Comparison of ENCODE assay signal across 2 cellular contexts in genomic region chr7:73354787-73355186, GRCh38.
TF ChIP-seq lines count a peak whose summit lies in the region.

No MANE protein-coding gene starts in this region.

TF ChIP-seq in GM23338, 12 proteins besides CTCF, POLR2A, EP300 and RAD21:
- TF ChIP-seq, protein P1, sequence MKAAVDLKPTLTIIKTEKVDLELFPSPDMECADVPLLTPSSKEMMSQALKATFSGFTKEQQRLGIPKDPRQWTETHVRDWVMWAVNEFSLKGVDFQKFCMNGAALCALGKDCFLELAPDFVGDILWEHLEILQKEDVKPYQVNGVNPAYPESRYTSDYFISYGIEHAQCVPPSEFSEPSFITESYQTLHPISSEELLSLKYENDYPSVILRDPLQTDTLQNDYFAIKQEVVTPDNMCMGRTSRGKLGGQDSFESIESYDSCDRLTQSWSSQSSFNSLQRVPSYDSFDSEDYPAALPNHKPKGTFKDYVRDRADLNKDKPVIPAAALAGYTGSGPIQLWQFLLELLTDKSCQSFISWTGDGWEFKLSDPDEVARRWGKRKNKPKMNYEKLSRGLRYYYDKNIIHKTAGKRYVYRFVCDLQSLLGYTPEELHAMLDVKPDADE (IDR thresholded peaks at IDR 0.05): no peak
- TF ChIP-seq STAT1 (IDR thresholded peaks at IDR 0.05; ENCODE audit: unreplicated experiment) (no peak), NANOG (IDR thresholded peaks at IDR 0.05; ENCODE audit: borderline replicate concordance) (no peak), POLR2AphosphoS5 (IDR thresholded peaks at IDR 0.05; ENCODE audit: low read depth) (no peak), ZNF114 (CRISPR knock-in tag; IDR thresholded peaks at IDR 0.05) (no peak), EZH2phosphoT487 (IDR thresholded peaks at IDR 0.05; ENCODE audit: unreplicated experiment) (no peak), EZH2 (IDR thresholded peaks at IDR 0.05; ENCODE audit: low read depth, unreplicated experiment) (no peak), JUNB (IDR thresholded peaks at IDR 0.05; ENCODE audit: unreplicated experiment) (no peak), ZNF331 (CRISPR knock-in tag; IDR thresholded peaks at IDR 0.05; ENCODE audit: low read depth) (no peak), CREB1 (CRISPR knock-in tag; IDR thresholded peaks at IDR 0.05; ENCODE audit: low read depth) (no peak)
- TF ChIP-seq, protein P2, sequence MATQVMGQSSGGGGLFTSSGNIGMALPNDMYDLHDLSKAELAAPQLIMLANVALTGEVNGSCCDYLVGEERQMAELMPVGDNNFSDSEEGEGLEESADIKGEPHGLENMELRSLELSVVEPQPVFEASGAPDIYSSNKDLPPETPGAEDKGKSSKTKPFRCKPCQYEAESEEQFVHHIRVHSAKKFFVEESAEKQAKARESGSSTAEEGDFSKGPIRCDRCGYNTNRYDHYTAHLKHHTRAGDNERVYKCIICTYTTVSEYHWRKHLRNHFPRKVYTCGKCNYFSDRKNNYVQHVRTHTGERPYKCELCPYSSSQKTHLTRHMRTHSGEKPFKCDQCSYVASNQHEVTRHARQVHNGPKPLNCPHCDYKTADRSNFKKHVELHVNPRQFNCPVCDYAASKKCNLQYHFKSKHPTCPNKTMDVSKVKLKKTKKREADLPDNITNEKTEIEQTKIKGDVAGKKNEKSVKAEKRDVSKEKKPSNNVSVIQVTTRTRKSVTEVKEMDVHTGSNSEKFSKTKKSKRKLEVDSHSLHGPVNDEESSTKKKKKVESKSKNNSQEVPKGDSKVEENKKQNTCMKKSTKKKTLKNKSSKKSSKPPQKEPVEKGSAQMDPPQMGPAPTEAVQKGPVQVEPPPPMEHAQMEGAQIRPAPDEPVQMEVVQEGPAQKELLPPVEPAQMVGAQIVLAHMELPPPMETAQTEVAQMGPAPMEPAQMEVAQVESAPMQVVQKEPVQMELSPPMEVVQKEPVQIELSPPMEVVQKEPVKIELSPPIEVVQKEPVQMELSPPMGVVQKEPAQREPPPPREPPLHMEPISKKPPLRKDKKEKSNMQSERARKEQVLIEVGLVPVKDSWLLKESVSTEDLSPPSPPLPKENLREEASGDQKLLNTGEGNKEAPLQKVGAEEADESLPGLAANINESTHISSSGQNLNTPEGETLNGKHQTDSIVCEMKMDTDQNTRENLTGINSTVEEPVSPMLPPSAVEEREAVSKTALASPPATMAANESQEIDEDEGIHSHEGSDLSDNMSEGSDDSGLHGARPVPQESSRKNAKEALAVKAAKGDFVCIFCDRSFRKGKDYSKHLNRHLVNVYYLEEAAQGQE (IDR thresholded peaks at IDR 0.05; ENCODE audit: unreplicated experiment): no peak
- TF ChIP-seq, protein P3, sequence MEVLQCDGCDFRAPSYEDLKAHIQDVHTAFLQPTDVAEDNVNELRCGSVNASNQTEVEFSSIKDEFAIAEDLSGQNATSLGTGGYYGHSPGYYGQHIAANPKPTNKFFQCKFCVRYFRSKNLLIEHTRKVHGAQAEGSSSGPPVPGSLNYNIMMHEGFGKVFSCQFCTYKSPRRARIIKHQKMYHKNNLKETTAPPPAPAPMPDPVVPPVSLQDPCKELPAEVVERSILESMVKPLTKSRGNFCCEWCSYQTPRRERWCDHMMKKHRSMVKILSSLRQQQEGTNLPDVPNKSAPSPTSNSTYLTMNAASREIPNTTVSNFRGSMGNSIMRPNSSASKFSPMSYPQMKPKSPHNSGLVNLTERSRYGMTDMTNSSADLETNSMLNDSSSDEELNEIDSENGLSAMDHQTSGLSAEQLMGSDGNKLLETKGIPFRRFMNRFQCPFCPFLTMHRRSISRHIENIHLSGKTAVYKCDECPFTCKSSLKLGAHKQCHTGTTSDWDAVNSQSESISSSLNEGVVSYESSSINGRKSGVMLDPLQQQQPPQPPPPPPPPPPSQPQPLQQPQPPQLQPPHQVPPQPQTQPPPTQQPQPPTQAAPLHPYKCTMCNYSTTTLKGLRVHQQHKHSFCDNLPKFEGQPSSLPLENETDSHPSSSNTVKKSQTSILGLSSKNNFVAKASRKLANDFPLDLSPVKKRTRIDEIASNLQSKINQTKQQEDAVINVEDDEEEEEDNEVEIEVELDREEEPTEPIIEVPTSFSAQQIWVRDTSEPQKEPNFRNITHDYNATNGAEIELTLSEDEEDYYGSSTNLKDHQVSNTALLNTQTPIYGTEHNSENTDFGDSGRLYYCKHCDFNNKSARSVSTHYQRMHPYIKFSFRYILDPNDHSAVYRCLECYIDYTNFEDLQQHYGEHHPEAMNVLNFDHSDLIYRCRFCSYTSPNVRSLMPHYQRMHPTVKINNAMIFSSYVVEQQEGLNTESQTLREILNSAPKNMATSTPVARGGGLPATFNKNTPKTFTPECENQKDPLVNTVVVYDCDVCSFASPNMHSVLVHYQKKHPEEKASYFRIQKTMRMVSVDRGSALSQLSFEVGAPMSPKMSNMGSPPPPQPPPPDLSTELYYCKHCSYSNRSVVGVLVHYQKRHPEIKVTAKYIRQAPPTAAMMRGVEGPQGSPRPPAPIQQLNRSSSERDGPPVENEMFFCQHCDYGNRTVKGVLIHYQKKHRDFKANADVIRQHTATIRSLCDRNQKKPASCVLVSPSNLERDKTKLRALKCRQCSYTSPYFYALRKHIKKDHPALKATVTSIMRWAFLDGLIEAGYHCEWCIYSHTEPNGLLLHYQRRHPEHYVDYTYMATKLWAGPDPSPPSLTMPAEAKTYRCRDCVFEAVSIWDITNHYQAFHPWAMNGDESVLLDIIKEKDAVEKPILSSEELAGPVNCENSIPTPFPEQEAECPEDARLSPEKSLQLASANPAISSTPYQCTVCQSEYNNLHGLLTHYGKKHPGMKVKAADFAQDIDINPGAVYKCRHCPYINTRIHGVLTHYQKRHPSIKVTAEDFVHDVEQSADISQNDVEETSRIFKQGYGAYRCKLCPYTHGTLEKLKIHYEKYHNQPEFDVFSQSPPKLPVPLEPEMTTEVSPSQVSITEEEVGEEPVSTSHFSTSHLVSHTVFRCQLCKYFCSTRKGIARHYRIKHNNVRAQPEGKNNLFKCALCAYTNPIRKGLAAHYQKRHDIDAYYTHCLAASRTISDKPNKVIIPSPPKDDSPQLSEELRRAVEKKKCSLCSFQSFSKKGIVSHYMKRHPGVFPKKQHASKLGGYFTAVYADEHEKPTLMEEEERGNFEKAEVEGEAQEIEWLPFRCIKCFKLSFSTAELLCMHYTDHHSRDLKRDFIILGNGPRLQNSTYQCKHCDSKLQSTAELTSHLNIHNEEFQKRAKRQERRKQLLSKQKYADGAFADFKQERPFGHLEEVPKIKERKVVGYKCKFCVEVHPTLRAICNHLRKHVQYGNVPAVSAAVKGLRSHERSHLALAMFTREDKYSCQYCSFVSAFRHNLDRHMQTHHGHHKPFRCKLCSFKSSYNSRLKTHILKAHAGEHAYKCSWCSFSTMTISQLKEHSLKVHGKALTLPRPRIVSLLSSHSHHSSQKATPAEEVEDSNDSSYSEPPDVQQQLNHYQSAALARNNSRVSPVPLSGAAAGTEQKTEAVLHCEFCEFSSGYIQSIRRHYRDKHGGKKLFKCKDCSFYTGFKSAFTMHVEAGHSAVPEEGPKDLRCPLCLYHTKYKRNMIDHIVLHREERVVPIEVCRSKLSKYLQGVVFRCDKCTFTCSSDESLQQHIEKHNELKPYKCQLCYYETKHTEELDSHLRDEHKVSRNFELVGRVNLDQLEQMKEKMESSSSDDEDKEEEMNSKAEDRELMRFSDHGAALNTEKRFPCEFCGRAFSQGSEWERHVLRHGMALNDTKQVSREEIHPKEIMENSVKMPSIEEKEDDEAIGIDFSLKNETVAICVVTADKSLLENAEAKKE (CRISPR knock-in tag; IDR thresholded peaks at IDR 0.05): no peak

TF ChIP-seq in WTC11, 78 proteins besides CTCF, POLR2A, EP300 and RAD21:
- TF ChIP-seq ZNF317 (CRISPR knock-in tag; IDR thresholded peaks at IDR 0.05; ENCODE audit: borderline replicate concordance, low read depth) (no peak), FOXP1 (CRISPR knock-in tag; IDR thresholded peaks at IDR 0.05; ENCODE audit: borderline replicate concordance) (0 out of 2 replicates have a peak, but pooled peaks have one; percentile 35), JUN (CRISPR knock-in tag; IDR thresholded peaks at IDR 0.05) (no peak)
- TF ChIP-seq, protein P4, sequence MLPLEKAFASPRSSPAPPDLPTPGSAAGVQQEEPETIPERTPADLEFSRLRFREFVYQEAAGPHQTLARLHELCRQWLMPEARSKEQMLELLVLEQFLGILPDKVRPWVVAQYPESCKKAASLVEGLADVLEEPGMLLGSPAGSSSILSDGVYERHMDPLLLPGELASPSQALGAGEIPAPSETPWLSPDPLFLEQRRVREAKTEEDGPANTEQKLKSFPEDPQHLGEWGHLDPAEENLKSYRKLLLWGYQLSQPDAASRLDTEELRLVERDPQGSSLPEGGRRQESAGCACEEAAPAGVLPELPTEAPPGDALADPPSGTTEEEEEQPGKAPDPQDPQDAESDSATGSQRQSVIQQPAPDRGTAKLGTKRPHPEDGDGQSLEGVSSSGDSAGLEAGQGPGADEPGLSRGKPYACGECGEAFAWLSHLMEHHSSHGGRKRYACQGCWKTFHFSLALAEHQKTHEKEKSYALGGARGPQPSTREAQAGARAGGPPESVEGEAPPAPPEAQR (CRISPR knock-in tag; IDR thresholded peaks at IDR 0.05): no peak
TF ChIP-seq in WTC11: peak in this region for 1.
